In the genomic region with DNA sequence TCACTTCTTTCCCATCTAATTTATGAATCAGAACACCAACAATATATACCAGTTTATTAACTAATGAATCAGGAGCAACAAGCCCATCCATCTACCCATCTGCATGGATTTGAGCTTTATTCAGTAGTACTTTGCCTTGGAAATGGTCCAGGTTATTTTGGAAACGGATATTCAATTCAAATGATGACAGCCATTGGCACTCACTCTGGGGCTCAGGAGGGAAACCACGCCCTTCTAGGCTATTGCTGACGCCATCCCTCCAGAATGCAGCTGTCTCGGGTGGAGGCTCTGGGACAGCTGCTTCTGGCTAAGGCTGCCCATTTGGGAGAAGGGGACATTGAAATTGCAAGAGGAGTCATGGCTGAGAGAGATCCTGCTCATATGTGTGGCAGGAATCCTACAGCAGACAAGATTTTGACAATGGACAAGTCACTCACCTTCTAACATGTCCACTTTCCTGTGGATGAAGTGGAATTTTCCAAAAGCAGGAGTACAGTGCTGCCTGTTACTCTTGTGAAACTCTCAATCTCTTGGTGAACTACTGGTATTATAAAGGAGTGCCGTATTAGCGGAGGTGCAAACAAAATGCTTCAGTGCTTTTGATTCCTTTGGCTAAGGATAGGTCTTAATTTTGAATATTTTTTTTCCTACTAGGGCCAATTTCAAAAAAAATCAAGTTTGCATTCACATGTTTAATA, we compare ENCODE assay signal across 8 cellular contexts. TPM values are rescaled to one million over a fixed set of nuclear protein-coding genes. Genes with fewer than 3 reads are reported as not detected.
DNase-seq lines count a peak whose midpoint lies in the region; ATAC-seq and TF ChIP-seq lines count a peak whose summit lies in the region.

No MANE protein-coding gene starts in this region.

- H3K36me3 Mint-ChIP-seq in stimulated activated effector memory CD8-positive, alpha-beta T cell treated with anti-CD3 and anti-CD28 coated beads, Interleukin-12 subunit alpha, Interleukin-12 subunit beta, amount 100 ng/mL, for 72 hours = no peaks in the 10 kb centered on the region

- H3K4me1 Mint-ChIP-seq in stimulated activated effector memory CD8-positive, alpha-beta T cell treated with anti-CD3 and anti-CD28 coated beads, Interleukin-12 subunit alpha, Interleukin-12 subunit beta, amount 100 ng/mL, for 72 hours = peaks cover 26% of the 10 kb centered on the region

- no peaks in the 10 kb centered on the region for H3K9me3 ChIP-seq in thoracic aorta

- DNase-seq in HS-5 (ENCODE audit: low read depth) (peak; percentile 95), amniotic epithelial cell (ENCODE audit: low read depth) (peak; percentile 46), iPS-NIHi7 (ENCODE audit: extremely low spot score) (peak; percentile 59), thoracic aorta (ENCODE audit: low spot score) (peak; percentile 65), T-helper 1 cell (no peak)
- DNase-seq in activated CD8-positive, alpha-beta memory T cell treated with anti-CD3 and anti-CD28 coated beads for 24 hours = no peak
- no peak for DNase-seq in stimulated activated effector memory CD8-positive, alpha-beta T cell treated with anti-CD3 and anti-CD28 coated beads, Interleukin-12 subunit alpha, Interleukin-12 subunit beta, amount 100 ng/mL, for 72 hours (ENCODE audit: low spot score in 2 of 2)

- H3K27me3 ChIP-seq in thoracic aorta (replicated peaks; ENCODE audit: insufficient read depth) = no peaks in the 10 kb centered on the region

- H3K9me3 Mint-ChIP-seq in stimulated activated effector memory CD8-positive, alpha-beta T cell treated with anti-CD3 and anti-CD28 coated beads, Interleukin-12 subunit alpha, Interleukin-12 subunit beta, amount 100 ng/mL, for 72 hours = no peaks in the 10 kb centered on the region

- TF ChIP-seq CTCF in thoracic aorta (IDR thresholded peaks at IDR 0.05) = no peak

- H3K4me3 ChIP-seq in thoracic aorta = peak overlapping the region; percentile 49

- peaks cover 24 to 40% of the 10 kb centered on the region in 2 donors for H3K4me1 ChIP-seq in thoracic aorta (ENCODE audit: control insufficient read depth in 1 of 2, low read depth in 2 of 2)

- peak overlapping the region; percentile 79 to 83 for H3K27ac ChIP-seq in thoracic aorta

- H3K36me3 ChIP-seq in thoracic aorta = no peaks in the 10 kb centered on the region

- ATAC-seq in thoracic aorta (ENCODE audit: insufficient number of reproducible peaks, low FRiP score, low read depth) = peak; percentile 78
- no peak for ATAC-seq in stimulated activated effector memory CD8-positive, alpha-beta T cell treated with anti-CD3 and anti-CD28 coated beads, Interleukin-12 subunit alpha, Interleukin-12 subunit beta, amount 100 ng/mL, for 72 hours
- no peak for ATAC-seq in GM21447 (IDR thresholded peaks at IDR 0.05; ENCODE audit: unreplicated experiment)

- H3K4me3 Mint-ChIP-seq in stimulated activated effector memory CD8-positive, alpha-beta T cell treated with anti-CD3 and anti-CD28 coated beads, Interleukin-12 subunit alpha, Interleukin-12 subunit beta, amount 100 ng/mL, for 72 hours = no peak overlapping the region

- H3K27ac Mint-ChIP-seq in stimulated activated effector memory CD8-positive, alpha-beta T cell treated with anti-CD3 and anti-CD28 coated beads, Interleukin-12 subunit alpha, Interleukin-12 subunit beta, amount 100 ng/mL, for 72 hours = no peak overlapping the region

RNA-seq across cellular contexts. Expression of a gene that starts 29.3 kb away (rescaled TPM):
- 10 to 100 TPM; 35.1 to 36.0 TPM for total RNA-seq in thoracic aorta

Comparison
In these comparisons a context has a peak if more than half of its experiments do, and no peak if none do; other contexts are left out.
1. DNase-seq: peak in HS-5 (single experiment), amniotic epithelial cell (single experiment), iPS-NIHi7 (single experiment) and thoracic aorta (single experiment); none in T-helper 1 cell (0 of 5), activated CD8-positive, alpha-beta memory T cell treated with anti-CD3 and anti-CD28 coated beads for 24 hours (single experiment) and stimulated activated effector memory CD8-positive, alpha-beta T cell treated with anti-CD3 and anti-CD28 coated beads, Interleukin-12 subunit alpha, Interleukin-12 subunit beta, amount 100 ng/mL, for 72 hours (0 of 2).